25 cellular contexts compared by ENCODE assay signal in genomic region chr14:46480817-46481216, GRCh38.
"Had no signal": no experiment of that assay in that cellular context is flagged by ENCODE, and none has a peak within 500 bp of the region (broad histone marks: within the 10 kb centered on the region; RNA-seq: fewer than 3 reads in every experiment).

No MANE protein-coding gene starts in this region.

- H3K4me1 ChIP-seq: Peyer's patch, SJCRH30 had no signal

- H3K36me3 ChIP-seq: Peyer's patch, SJCRH30 had no signal

- H3K27me3 ChIP-seq: Peyer's patch, SJCRH30 had no signal

- H3K4me3 ChIP-seq: Peyer's patch, SJCRH30 had no signal

- ATAC-seq: activated T-helper 17 cell treated with anti-CD3 and anti-CD28 coated beads, Interleukin-2, amount 50 U/mL, for 72 hours had no signal

- DNase-seq: activated B cell treated with CpG ODN at 0.5 μM for 24 hours; activated CD4-positive, alpha-beta memory T cell treated with anti-CD3 and anti-CD28 coated beads, Interleukin-2, amount 10 ng/mL, durations not matched to agents 7 days and 5 days; activated CD4-positive, alpha-beta T cell treated with anti-CD3 and anti-CD28 coated beads for 1 hour; activated CD4-positive, alpha-beta T cell treated with anti-CD3 and anti-CD28 coated beads, Interleukin-2, amount 50 U/mL, for 1 hour; activated gamma-delta T cell treated with Interleukin-2 at 50 U/mL for 16 hours; activated naive CD4-positive, alpha-beta T cell treated with anti-CD3 and anti-CD28 coated beads, Interleukin-2, amount 10 ng/mL, durations not matched to agents 7 days and 5 days; activated naive CD8-positive, alpha-beta T cell treated with anti-CD3 and anti-CD28 coated beads for 36 hours; activated T-cell treated with anti-CD3 and anti-CD28 coated beads for 4 hours; activated T-cell treated with anti-CD3 and anti-CD28 coated beads, Interleukin-2, amount 50 U/mL, for 48 hours; cerebellar nuclear complex; KG1; NCI-H1105; NCI-H1436; NCI-H1694 treated with DMSO at 0.1 percent for 48 hours; NCI-H2029 treated with DMSO at 0.1 percent for 48 hours; NCI-H345; NCI-H510A; NCI-H526 treated with DMSO at 0.1 percent for 48 hours; Peyer's patch; Right ventricle myocardium superior; SJCRH30; SK-N-SH; T-helper 1 cell had no signal

- H3K9me3 ChIP-seq: Peyer's patch, SJCRH30, SK-N-SH had no signal

- H3K4me2 ChIP-seq: SK-N-SH had no signal

- H3K9ac ChIP-seq: SK-N-SH had no signal

- H3K27ac ChIP-seq: Peyer's patch, RWPE1, SJCRH30 had no signal
